9 cellular contexts compared by ENCODE assay signal in the genomic region with DNA sequence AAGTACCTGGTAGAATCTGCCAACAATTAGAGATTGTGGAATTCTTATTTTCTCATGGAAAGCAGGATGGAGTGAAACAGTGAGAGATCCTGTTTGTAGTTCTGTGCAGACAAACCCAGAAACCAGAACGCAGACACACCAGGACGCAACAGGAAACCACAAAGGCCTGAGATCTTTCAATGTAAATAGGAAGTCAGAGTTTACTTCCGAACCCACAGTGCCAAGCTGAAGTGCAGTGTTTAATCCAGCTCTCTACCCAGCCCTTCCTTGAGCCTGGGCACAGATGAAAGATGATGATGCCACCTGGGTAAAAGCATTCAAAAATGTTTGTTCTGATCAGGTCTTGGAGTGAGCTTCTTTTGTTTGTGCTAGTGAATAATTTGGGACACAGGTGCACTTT.
DNase-seq lines count a peak whose midpoint lies in the region; ATAC-seq and TF ChIP-seq lines count a peak whose summit lies in the region.
"Had no signal": no experiment of that assay in that cellular context is flagged by ENCODE, and none has a peak within 500 bp of the region (broad histone marks: within the 10 kb centered on the region; RNA-seq: fewer than 3 reads in every experiment).

No MANE protein-coding gene starts in this region.

- peaks cover 9% of the 10 kb centered on the region for H3K9me3 ChIP-seq in left ventricle myocardium inferior (replicated peaks)
- no peaks in the 10 kb centered on the region for H3K9me3 ChIP-seq in SK-N-SH

- no peak for TF ChIP-seq RAD21 in SK-N-SH (IDR thresholded peaks at IDR 0.05; ENCODE audit: low read length)

- H3K4me3 Mint-ChIP-seq in T-cell = peak overlapping the region in 2 of 3 donors; percentile 15 to 45
- H3K4me3 Mint-ChIP-seq: stimulated activated naive CD8-positive, alpha-beta T cell treated with anti-CD3 and anti-CD28 coated beads, Interleukin-15, Interleukin-2, amounts not matched to agents 100 ng/mL and 50 ng/mL, for 24 hours had no signal

- H3K4me3 ChIP-seq in left ventricle myocardium inferior = no peak overlapping the region
- H3K4me3 ChIP-seq in SK-N-SH (ENCODE audit: low read depth in 2 of 2, low read length in 1 of 2) = no peak overlapping the region

- H3K27me3 ChIP-seq in left ventricle myocardium inferior (ENCODE audit: low read depth) (no peaks in the 10 kb centered on the region), SK-N-SH (ENCODE audit: insufficient read depth) (no peaks in the 10 kb centered on the region)

- H4K20me1 ChIP-seq in SK-N-SH (ENCODE audit: insufficient read depth) = no peaks in the 10 kb centered on the region

- H3F3A ChIP-seq in SK-N-SH (replicated peaks; ENCODE audit: insufficient read depth) = peaks cover 3% of the 10 kb centered on the region

- peaks cover 32 to 35% (median 33%) of the 10 kb centered on the region in 3 donors for H3K4me1 Mint-ChIP-seq in T-cell

- H3K27me3 Mint-ChIP-seq in T-cell = peaks cover 0 to 5% of the 10 kb centered on the region in 2 donors
- H3K27me3 Mint-ChIP-seq: stimulated activated naive CD8-positive, alpha-beta T cell treated with anti-CD3 and anti-CD28 coated beads, Interleukin-15, Interleukin-2, amounts not matched to agents 100 ng/mL and 50 ng/mL, for 24 hours had no signal

- ATAC-seq in left ventricle myocardium superior = peak; percentile 17
- ATAC-seq in HG03439 (IDR thresholded peaks at IDR 0.05; ENCODE audit: unreplicated experiment) = peak; percentile 67
- ATAC-seq in T-cell (replicated peaks in 1 of 4) = peak; percentile 89 to 99 (median 98)
- no peak for ATAC-seq in HG02973 (IDR thresholded peaks at IDR 0.05; ENCODE audit: unreplicated experiment)
- no peak for ATAC-seq in HG02970 (IDR thresholded peaks at IDR 0.05; ENCODE audit: low FRiP score, unreplicated experiment)

- no peaks in the 10 kb centered on the region for H3K9me2 ChIP-seq in SK-N-SH

- TF ChIP-seq CTCF in left ventricle myocardium inferior (IDR thresholded peaks at IDR 0.05; ENCODE audit: borderline replicate concordance) (no peak), SK-N-SH (IDR thresholded peaks at IDR 0.05) (no peak)

- no peak for TF ChIP-seq EP300 in SK-N-SH (IDR thresholded peaks at IDR 0.05; ENCODE audit: borderline replicate concordance in 1 of 2, low read depth in 1 of 2, low read length in 1 of 2)

- 93% methylated on average over 3 of the region's 3 CpGs for WGBS in SK-N-SH (ENCODE audit: low lambda C conversion rate)

- POLR2A ChIA-PET in T-cell (lab: Charles Lee) = interaction anchor here in 1 of 2 donors (1.0 kb wide), 1 partner anchor 787 kb away, joined by 3 read pairs; a partner anchor contains a TSS
- POLR2A ChIA-PET in SK-N-SH (lab: Yijun Ruan, JAX) = no interaction called here

- H3K79me2 ChIP-seq in SK-N-SH (ENCODE audit: insufficient read depth) = no peaks in the 10 kb centered on the region

- CTCF ChIA-PET in T-cell (lab: Charles Lee) (no interaction called here), SK-N-SH (lab: Yijun Ruan, JAX) (interaction anchor here (1.4 kb wide), 1 partner anchor 140 kb away, joined by 3 read pairs; no protein-coding TSS in a partner anchor)

- peaks cover 6% of the 10 kb centered on the region for H3K36me3 Mint-ChIP-seq in T-cell

- H3K27ac Mint-ChIP-seq in T-cell = no peak overlapping the region
- H3K27ac Mint-ChIP-seq: stimulated activated naive CD8-positive, alpha-beta T cell treated with anti-CD3 and anti-CD28 coated beads, Interleukin-15, Interleukin-2, amounts not matched to agents 100 ng/mL and 50 ng/mL, for 24 hours had no signal

- H3K36me3 ChIP-seq in left ventricle myocardium inferior (no peaks in the 10 kb centered on the region), SK-N-SH (replicated peaks in 1 of 2; ENCODE audit: control insufficient read depth in 1 of 2, insufficient read depth in 2 of 2, low read length in 1 of 2) (no peaks in the 10 kb centered on the region)

- H3K4me2 ChIP-seq in SK-N-SH = no peak overlapping the region

- no peak overlapping the region for H2AFZ ChIP-seq in SK-N-SH (ENCODE audit: low read depth)

- DNase-seq in left ventricle myocardium superior (no peak), left ventricle myocardium inferior (no peak), T-cell (peak in 30 of 34 experiments; percentile 3 to 49 (median 16)), head of caudate nucleus (peak in 24 of 42 donors; percentile 3 to 52 (median 18)), SK-N-SH (no peak)

- H3K27ac ChIP-seq in left ventricle myocardium inferior (replicated peaks) (no peak overlapping the region), SK-N-SH (ENCODE audit: low read depth in 2 of 2, low read length in 1 of 2) (no peak overlapping the region)

- intact Hi-C loops in left ventricle myocardium superior (cut with micrococcal nuclease) (no loop called here), left ventricle myocardium inferior (cut with micrococcal nuclease) (no loop called here), head of caudate nucleus (cut with DNase I) (no loop called here)

- H3K9me3 Mint-ChIP-seq in T-cell = peaks cover 0 to 7% (median 7%) of the 10 kb centered on the region in 3 donors

- H3K4me1 ChIP-seq in left ventricle myocardium inferior = no peaks in the 10 kb centered on the region
- no peaks in the 10 kb centered on the region for H3K4me1 ChIP-seq in SK-N-SH (ENCODE audit: control insufficient read depth in 1 of 2, insufficient read depth in 2 of 2, low read depth in 1 of 2, low read length in 1 of 2)

- no peak overlapping the region for H3K9ac ChIP-seq in SK-N-SH

TF ChIP-seq in SK-N-SH, 30 proteins besides CTCF, POLR2A, EP300 and RAD21 (continues in another document):
- TF ChIP-seq MXI1 (IDR thresholded peaks at IDR 0.05; ENCODE audit: low read depth, low read length) (no peak), GATA2 (CRISPR knock-in tag; IDR thresholded peaks at IDR 0.05) (no peak), NRF1 (IDR thresholded peaks at IDR 0.05; ENCODE audit: low read depth, low read length) (no peak), RFX5 (IDR thresholded peaks at IDR 0.05; ENCODE audit: low read length) (no peak), POLR2AphosphoS5 (IDR thresholded peaks at IDR 0.05; ENCODE audit: low read depth, low read length) (no peak), JUND (IDR thresholded peaks at IDR 0.05) (no peak), ELF1 (IDR thresholded peaks at IDR 0.05) (no peak), RXRA (IDR thresholded peaks at IDR 0.05; ENCODE audit: borderline replicate concordance, low read depth) (no peak), EZH2phosphoT487 (IDR thresholded peaks at IDR 0.05; ENCODE audit: borderline replicate concordance, low read depth) (no peak), TCF12 (IDR thresholded peaks at IDR 0.05) (no peak), FOSL2 (IDR thresholded peaks at IDR 0.05; ENCODE audit: borderline replicate concordance, low read depth) (no peak), FOXM1 (IDR thresholded peaks at IDR 0.05; ENCODE audit: low read depth) (no peak), FOXJ3 (CRISPR knock-in tag; IDR thresholded peaks at IDR 0.05) (no peak)
- TF ChIP-seq, protein P1, sequence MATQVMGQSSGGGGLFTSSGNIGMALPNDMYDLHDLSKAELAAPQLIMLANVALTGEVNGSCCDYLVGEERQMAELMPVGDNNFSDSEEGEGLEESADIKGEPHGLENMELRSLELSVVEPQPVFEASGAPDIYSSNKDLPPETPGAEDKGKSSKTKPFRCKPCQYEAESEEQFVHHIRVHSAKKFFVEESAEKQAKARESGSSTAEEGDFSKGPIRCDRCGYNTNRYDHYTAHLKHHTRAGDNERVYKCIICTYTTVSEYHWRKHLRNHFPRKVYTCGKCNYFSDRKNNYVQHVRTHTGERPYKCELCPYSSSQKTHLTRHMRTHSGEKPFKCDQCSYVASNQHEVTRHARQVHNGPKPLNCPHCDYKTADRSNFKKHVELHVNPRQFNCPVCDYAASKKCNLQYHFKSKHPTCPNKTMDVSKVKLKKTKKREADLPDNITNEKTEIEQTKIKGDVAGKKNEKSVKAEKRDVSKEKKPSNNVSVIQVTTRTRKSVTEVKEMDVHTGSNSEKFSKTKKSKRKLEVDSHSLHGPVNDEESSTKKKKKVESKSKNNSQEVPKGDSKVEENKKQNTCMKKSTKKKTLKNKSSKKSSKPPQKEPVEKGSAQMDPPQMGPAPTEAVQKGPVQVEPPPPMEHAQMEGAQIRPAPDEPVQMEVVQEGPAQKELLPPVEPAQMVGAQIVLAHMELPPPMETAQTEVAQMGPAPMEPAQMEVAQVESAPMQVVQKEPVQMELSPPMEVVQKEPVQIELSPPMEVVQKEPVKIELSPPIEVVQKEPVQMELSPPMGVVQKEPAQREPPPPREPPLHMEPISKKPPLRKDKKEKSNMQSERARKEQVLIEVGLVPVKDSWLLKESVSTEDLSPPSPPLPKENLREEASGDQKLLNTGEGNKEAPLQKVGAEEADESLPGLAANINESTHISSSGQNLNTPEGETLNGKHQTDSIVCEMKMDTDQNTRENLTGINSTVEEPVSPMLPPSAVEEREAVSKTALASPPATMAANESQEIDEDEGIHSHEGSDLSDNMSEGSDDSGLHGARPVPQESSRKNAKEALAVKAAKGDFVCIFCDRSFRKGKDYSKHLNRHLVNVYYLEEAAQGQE (IDR thresholded peaks at IDR 0.05; ENCODE audit: low read depth, low read length) = no peak
- TF ChIP-seq, protein P2, sequence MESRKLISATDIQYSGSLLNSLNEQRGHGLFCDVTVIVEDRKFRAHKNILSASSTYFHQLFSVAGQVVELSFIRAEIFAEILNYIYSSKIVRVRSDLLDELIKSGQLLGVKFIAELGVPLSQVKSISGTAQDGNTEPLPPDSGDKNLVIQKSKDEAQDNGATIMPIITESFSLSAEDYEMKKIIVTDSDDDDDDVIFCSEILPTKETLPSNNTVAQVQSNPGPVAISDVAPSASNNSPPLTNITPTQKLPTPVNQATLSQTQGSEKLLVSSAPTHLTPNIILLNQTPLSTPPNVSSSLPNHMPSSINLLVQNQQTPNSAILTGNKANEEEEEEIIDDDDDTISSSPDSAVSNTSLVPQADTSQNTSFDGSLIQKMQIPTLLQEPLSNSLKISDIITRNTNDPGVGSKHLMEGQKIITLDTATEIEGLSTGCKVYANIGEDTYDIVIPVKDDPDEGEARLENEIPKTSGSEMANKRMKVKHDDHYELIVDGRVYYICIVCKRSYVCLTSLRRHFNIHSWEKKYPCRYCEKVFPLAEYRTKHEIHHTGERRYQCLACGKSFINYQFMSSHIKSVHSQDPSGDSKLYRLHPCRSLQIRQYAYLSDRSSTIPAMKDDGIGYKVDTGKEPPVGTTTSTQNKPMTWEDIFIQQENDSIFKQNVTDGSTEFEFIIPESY (IDR thresholded peaks at IDR 0.05; ENCODE audit: borderline replicate concordance, low read depth) = no peak
- TF ChIP-seq, protein P3, sequence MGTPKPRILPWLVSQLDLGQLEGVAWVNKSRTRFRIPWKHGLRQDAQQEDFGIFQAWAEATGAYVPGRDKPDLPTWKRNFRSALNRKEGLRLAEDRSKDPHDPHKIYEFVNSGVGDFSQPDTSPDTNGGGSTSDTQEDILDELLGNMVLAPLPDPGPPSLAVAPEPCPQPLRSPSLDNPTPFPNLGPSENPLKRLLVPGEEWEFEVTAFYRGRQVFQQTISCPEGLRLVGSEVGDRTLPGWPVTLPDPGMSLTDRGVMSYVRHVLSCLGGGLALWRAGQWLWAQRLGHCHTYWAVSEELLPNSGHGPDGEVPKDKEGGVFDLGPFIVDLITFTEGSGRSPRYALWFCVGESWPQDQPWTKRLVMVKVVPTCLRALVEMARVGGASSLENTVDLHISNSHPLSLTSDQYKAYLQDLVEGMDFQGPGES (IDR thresholded peaks at IDR 0.05; ENCODE audit: low read depth, low read length) = no peak

Comparison
In these comparisons a context has a peak if more than half of its experiments do, and no peak if none do; other contexts are left out.
1. ATAC-seq: peak in left ventricle myocardium superior (single experiment), HG03439 (single experiment) and T-cell (4 of 4); none in HG02973 (single experiment) and HG02970 (single experiment).
2. DNase-seq: peak in T-cell (30 of 34) and head of caudate nucleus (24 of 42); none in left ventricle myocardium superior (single experiment), left ventricle myocardium inferior (single experiment) and SK-N-SH (single experiment).